Comparison of ENCODE assay signal across 14 cellular contexts in the genomic region with DNA sequence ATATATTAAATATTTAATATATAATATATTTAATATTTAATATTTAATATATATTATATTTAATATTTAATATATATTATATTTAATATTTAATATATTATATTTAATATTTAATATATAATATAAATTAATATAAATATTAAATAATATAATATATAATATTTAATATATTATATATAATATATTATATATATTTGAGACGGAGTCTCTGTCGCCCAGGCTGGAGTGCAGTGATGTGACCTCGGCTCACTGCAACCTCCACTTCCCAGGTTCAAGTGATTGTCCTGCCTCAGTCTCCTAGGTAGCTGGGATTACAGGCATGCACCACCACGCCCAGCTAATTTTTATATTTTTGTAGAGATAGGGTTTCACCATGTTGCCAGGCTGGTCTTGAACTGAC. TPM values are rescaled to one million over a fixed set of nuclear protein-coding genes. Genes with fewer than 3 reads are reported as not detected.
"Had no signal": no experiment of that assay in that cellular context is flagged by ENCODE, and none has a peak within 500 bp of the region (broad histone marks: within the 10 kb centered on the region; RNA-seq: fewer than 3 reads in every experiment).

No MANE protein-coding gene starts in this region.

RNA-seq across cellular contexts. Expression of a gene that starts 16.7 kb away (rescaled TPM):
- total RNA-seq: activated B cell treated with CpG ODN at 0.5 μM for 24 hours; activated CD4-positive, alpha-beta memory T cell treated with anti-CD3 and anti-CD28 coated beads for 36 hours; activated CD4-positive, alpha-beta T cell treated with anti-CD3 and anti-CD28 coated beads for 36 hours; activated CD4-positive, alpha-beta T cell treated with anti-CD3 and anti-CD28 coated beads, Interleukin-2, amount 10 ng/mL, durations not matched to agents 24 days and 14 days; activated CD4-positive, alpha-beta T cell treated with anti-CD3 and anti-CD28 coated beads, Interleukin-2, amount 10 ng/mL, durations not matched to agents 7 days and 5 days; activated CD8-positive, alpha-beta memory T cell treated with anti-CD3 and anti-CD28 coated beads for 36 hours; activated CD8-positive, alpha-beta memory T cell treated with anti-CD3 and anti-CD28 coated beads, Interleukin-2, amount 10 ng/mL, durations not matched to agents 7 days and 5 days; activated CD8-positive, alpha-beta T cell treated with anti-CD3 and anti-CD28 coated beads for 36 hours; activated CD8-positive, alpha-beta T cell treated with anti-CD3 and anti-CD28 coated beads, Interleukin-2, amount 10 ng/mL, durations not matched to agents 7 days and 5 days; T-cell; T-helper 1 cell treated with Interleukin-12 subunit alpha and Interleukin-12 subunit beta and Interleukin-4 antibody, amounts not matched to agents 30 ng/mL and 1 ng/mL, for 36 hours; T-helper 17 cell; T-helper 2 cell treated with Interferon-gamma antibody and Interleukin-4, amounts not matched to agents 100 ng/mL and 5 ng/mL, for 36 hours had no signal

RNA-seq across cellular contexts. Expression of a gene that starts 50.4 kb away (rescaled TPM):
- total RNA-seq: activated B cell treated with CpG ODN at 0.5 μM for 24 hours; activated CD4-positive, alpha-beta memory T cell treated with anti-CD3 and anti-CD28 coated beads for 36 hours; activated CD4-positive, alpha-beta memory T cell treated with anti-CD3 and anti-CD28 coated beads, Interleukin-2, amount 10 ng/mL, durations not matched to agents 7 days and 5 days; activated CD4-positive, alpha-beta T cell treated with anti-CD3 and anti-CD28 coated beads for 36 hours; activated CD4-positive, alpha-beta T cell treated with anti-CD3 and anti-CD28 coated beads, Interleukin-2, amount 10 ng/mL, durations not matched to agents 24 days and 14 days; activated CD4-positive, alpha-beta T cell treated with anti-CD3 and anti-CD28 coated beads, Interleukin-2, amount 10 ng/mL, durations not matched to agents 7 days and 5 days; activated CD8-positive, alpha-beta memory T cell treated with anti-CD3 and anti-CD28 coated beads for 36 hours; activated CD8-positive, alpha-beta memory T cell treated with anti-CD3 and anti-CD28 coated beads, Interleukin-2, amount 10 ng/mL, durations not matched to agents 7 days and 5 days; activated CD8-positive, alpha-beta T cell treated with anti-CD3 and anti-CD28 coated beads for 36 hours; activated CD8-positive, alpha-beta T cell treated with anti-CD3 and anti-CD28 coated beads, Interleukin-2, amount 10 ng/mL, durations not matched to agents 7 days and 5 days; T-helper 1 cell treated with Interleukin-12 subunit alpha and Interleukin-12 subunit beta and Interleukin-4 antibody, amounts not matched to agents 30 ng/mL and 1 ng/mL, for 36 hours; T-helper 17 cell; T-helper 2 cell treated with Interferon-gamma antibody and Interleukin-4, amounts not matched to agents 100 ng/mL and 5 ng/mL, for 36 hours had no signal
